Comparison of ENCODE assay signal across 19 cellular contexts in the genomic region with DNA sequence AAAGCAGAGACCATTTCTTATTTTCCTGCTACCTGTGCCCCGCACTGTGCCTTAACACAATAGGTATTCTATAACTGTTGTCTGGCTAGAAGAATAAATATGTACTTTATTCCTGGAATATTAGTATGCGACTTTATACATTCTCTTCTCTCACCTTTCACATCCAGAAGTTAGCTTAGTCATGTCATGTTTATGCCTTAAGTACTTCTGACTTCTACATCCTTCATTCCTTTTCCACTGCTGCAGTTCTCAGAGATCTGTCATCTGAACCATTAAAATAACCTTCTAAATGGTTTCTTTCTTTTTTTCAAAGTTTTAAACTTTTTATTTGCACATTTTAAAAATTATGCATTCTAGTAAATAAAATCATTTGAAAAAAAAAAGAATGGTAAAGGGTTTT. TPM values are rescaled to one million over a fixed set of nuclear protein-coding genes. Genes with fewer than 3 reads are reported as not detected.
DNase-seq lines count a peak whose midpoint lies in the region; ATAC-seq and TF ChIP-seq lines count a peak whose summit lies in the region.
"Had no signal": no experiment of that assay in that cellular context is flagged by ENCODE, and none has a peak within 500 bp of the region (broad histone marks: within the 10 kb centered on the region; RNA-seq: fewer than 3 reads in every experiment).

No MANE protein-coding gene starts in this region.

- no peak overlapping the region for H2AFZ ChIP-seq in mesenchymal stem cell (ENCODE audit: low read depth, low read length)

- no peak overlapping the region for H3K18ac ChIP-seq in mesenchymal stem cell (ENCODE audit: low read depth in 1 of 2, low read length in 2 of 2)

- H2BK120ac ChIP-seq in mesenchymal stem cell (ENCODE audit: low read depth, low read length): no peak overlapping the region

- no peak overlapping the region for H2AK5ac ChIP-seq in mesenchymal stem cell (ENCODE audit: low read length, severe bottlenecking)

- no peak overlapping the region for H2BK15ac ChIP-seq in mesenchymal stem cell (ENCODE audit: low read depth, poor library complexity, severe bottlenecking)

- H3K4me2 ChIP-seq in mesenchymal stem cell (ENCODE audit: low read length, poor library complexity, severe bottlenecking): no peak overlapping the region

- TF ChIP-seq CTCF in choroid plexus epithelial cell (conservative IDR thresholded peaks at IDR 0.05; ENCODE audit: low read depth, low read length): no peak
- no peak for TF ChIP-seq CTCF in lower leg skin (IDR thresholded peaks at IDR 0.05)

- no peaks in the 10 kb centered on the region for H3K4me1 ChIP-seq in mesenchymal stem cell (ENCODE audit: control insufficient read depth, insufficient read depth, low read depth, low read length)
- H3K4me1 ChIP-seq: BE2C, Caco-2 had no signal

- peaks cover 0 to 5% of the 10 kb centered on the region in 2 experiments for H3K27me3 ChIP-seq in mesenchymal stem cell (ENCODE audit: control insufficient read depth in 1 of 2, insufficient read depth in 1 of 2, low read length in 2 of 2)
- H3K27me3 ChIP-seq: BE2C had no signal

- TF ChIP-seq POLR2A in lower leg skin (IDR thresholded peaks at IDR 0.05): no peak

- no peak overlapping the region for H2BK12ac ChIP-seq in mesenchymal stem cell (ENCODE audit: low read length in 2 of 2)

- ATAC-seq in GM21515 (IDR thresholded peaks at IDR 0.05; ENCODE audit: unreplicated experiment): no peak
- ATAC-seq: HepG2 had no signal

- H3K27ac ChIP-seq in mesenchymal stem cell (ENCODE audit: low read length, poor library complexity, severe bottlenecking): no peak overlapping the region

- no peak overlapping the region for H3K9ac ChIP-seq in mesenchymal stem cell (ENCODE audit: low read length)

- peaks cover 8% of the 10 kb centered on the region for H3K79me1 ChIP-seq in mesenchymal stem cell (replicated peaks; ENCODE audit: low read length, poor library complexity, severe bottlenecking)

- no peak overlapping the region for H3K14ac ChIP-seq in mesenchymal stem cell (ENCODE audit: low read length in 2 of 2)

- no peak overlapping the region for H4K91ac ChIP-seq in mesenchymal stem cell (ENCODE audit: low read length)

- no peak overlapping the region for H2BK5ac ChIP-seq in mesenchymal stem cell (ENCODE audit: low read depth, low read length, poor library complexity, severe bottlenecking)

- H3K23ac ChIP-seq in mesenchymal stem cell (ENCODE audit: low read length in 2 of 2): no peak overlapping the region

- WGBS in mesenchymal stem cell: 38% methylated on average over 1 of the region's 2 CpGs
- 86 to 91% methylated on average over 2 of the region's 2 CpGs for WGBS in lower leg skin, 2 donors

- H4K8ac ChIP-seq in mesenchymal stem cell (ENCODE audit: low read length): no peak overlapping the region

- H3K36me3 ChIP-seq in mesenchymal stem cell (ENCODE audit: control insufficient read depth in 1 of 2, insufficient read depth in 2 of 2, low read depth in 1 of 2, low read length in 2 of 2): no peaks in the 10 kb centered on the region
- H3K36me3 ChIP-seq: BE2C had no signal

- intact Hi-C loops in lower leg skin (cut with DNase I; ENCODE audit: low total_unique reads): no loop called here

- no peak overlapping the region for H3K4ac ChIP-seq in mesenchymal stem cell (ENCODE audit: low read depth in 1 of 2, low read length in 2 of 2)

- DNase-seq in EH (ENCODE audit: low read depth) (peak; percentile 11), HCEC 1CT (peak; percentile 2), choroid plexus epithelial cell (ENCODE audit: low read depth) (peak; percentile 59), mesenchymal stem cell (peak; percentile 11), GF-D8 (lab: John Stamatoyannopoulos, UW) (no peak), lower leg skin (ENCODE audit: low spot score in 2 of 2) (no peak)
- DNase-seq: ACHN; BE2C; C1 segment of cervical spinal cord; Caco-2; CD4-positive, CD25-positive, alpha-beta regulatory T cell; CD8-positive, alpha-beta memory T cell; H9; KG1 had no signal

- H3K9me3 ChIP-seq in mesenchymal stem cell (ENCODE audit: control insufficient read depth, low read length): no peaks in the 10 kb centered on the region
- H3K9me3 ChIP-seq: BE2C, Caco-2 had no signal

- H3K4me3 ChIP-seq in choroid plexus epithelial cell (ENCODE audit: low read depth, low read length) (no peak overlapping the region), mesenchymal stem cell (ENCODE audit: insufficient read depth in 1 of 2, low read depth in 1 of 2, low read length in 2 of 2) (no peak overlapping the region), lower leg skin (ENCODE audit: low read depth, poor library complexity, severe bottlenecking) (no peak overlapping the region)

RNA-seq across cellular contexts. Expression of gene KIF4A, which starts 34.4 kb away (rescaled TPM):
- polyA plus RNA-seq in mesenchymal stem cell (2013, experiment 1 of 2): 3.5 TPM
- polyA plus RNA-seq in mesenchymal stem cell (2013, experiment 2 of 2): 3.1 TPM
- total RNA-seq in lower leg skin: 1 to 10 TPM in 2 of 4 donors, under 1 TPM in 2; 0.39 to 1.8 (median 0.99) TPM
- polyA plus RNA-seq: CD8-positive, alpha-beta memory T cell had no signal

RNA-seq across cellular contexts. Expression of gene PDZD11, which starts 34.6 kb away (rescaled TPM):
- polyA plus RNA-seq in mesenchymal stem cell (2013, experiment 1 of 2): 92.8 TPM
- polyA plus RNA-seq in mesenchymal stem cell (2013, experiment 2 of 2): 93.6 TPM
- total RNA-seq in lower leg skin: 10 to 100 TPM; 19.9 to 35.3 (median 33.2) TPM

RNA-seq across cellular contexts. Expression of gene RAB41, which starts 42.4 kb away (rescaled TPM):
- not detected for polyA plus RNA-seq in mesenchymal stem cell (2013, experiment 1 of 2)
- not detected for polyA plus RNA-seq in mesenchymal stem cell (2013, experiment 2 of 2)
- total RNA-seq in lower leg skin: not detected
- total RNA-seq: A172; Caco-2; CD4-positive, CD25-positive, alpha-beta regulatory T cell; CD8-positive, alpha-beta memory T cell; Daoy; H1; H9; HepG2 had no signal
- polyA plus RNA-seq: CD8-positive, alpha-beta memory T cell; H1; HepG2 had no signal

RNA-seq across cellular contexts. Expression of gene ARR3, which starts 56.2 kb away (rescaled TPM):
- polyA plus RNA-seq in mesenchymal stem cell (2013, experiment 1 of 2): not detected
- polyA plus RNA-seq in mesenchymal stem cell (2013, experiment 2 of 2): not detected
- under 1 TPM in 1 of 4 donors, not detected in 3; 0.25 TPM for total RNA-seq in lower leg skin
- total RNA-seq: A172; Caco-2; CD4-positive, CD25-positive, alpha-beta regulatory T cell; CD8-positive, alpha-beta memory T cell; Daoy; H1; H9; HepG2 had no signal
- polyA plus RNA-seq: CD4-positive, CD25-positive, alpha-beta regulatory T cell; CD8-positive, alpha-beta memory T cell; H1; HepG2 had no signal

Comparison
In these comparisons a context has a peak if more than half of its experiments do, and no peak if none do; other contexts are left out.
1. DNase-seq: peak in EH (single experiment), HCEC 1CT (single experiment), choroid plexus epithelial cell (single experiment) and mesenchymal stem cell (single experiment); none in GF-D8 (single experiment) and lower leg skin (0 of 2).